In the genomic region with DNA sequence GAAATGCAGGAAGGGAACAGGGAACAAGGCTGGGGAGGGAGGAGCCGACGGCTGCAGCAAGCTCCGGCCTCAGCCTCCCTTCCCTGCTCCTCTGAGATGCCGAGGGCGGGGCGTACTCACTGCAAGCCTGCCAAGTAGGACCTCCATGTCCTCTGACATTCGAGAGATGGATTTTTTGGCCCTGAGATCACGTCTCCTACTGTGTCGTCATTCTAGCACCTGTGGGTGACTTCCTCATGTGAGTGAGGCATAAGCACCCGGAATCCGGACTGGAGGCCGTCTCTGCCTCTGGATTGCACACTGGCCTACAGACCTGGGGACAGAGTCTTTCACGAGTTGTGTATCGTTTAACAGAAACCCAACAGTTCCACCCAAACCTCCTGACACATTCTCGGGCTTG, we compare ENCODE assay signal across 20 cellular contexts. TPM values are rescaled to one million over a fixed set of nuclear protein-coding genes. Genes with fewer than 3 reads are reported as not detected.
DNase-seq lines count a peak whose midpoint lies in the region; ATAC-seq, FAIRE-seq and TF ChIP-seq lines count a peak whose summit lies in the region.
"Had no signal": no experiment of that assay in that cellular context is flagged by ENCODE, and none has a peak within 500 bp of the region (broad histone marks: within the 10 kb centered on the region; RNA-seq: fewer than 3 reads in every experiment).

No MANE protein-coding gene starts in this region.

- no peak overlapping the region for H2AK5ac ChIP-seq in neuronal stem cell (ENCODE audit: low read depth, low read length)

- H3K4me1 ChIP-seq in HepG2 (ENCODE audit: insufficient read depth, low read length) (peaks cover 3% of the 10 kb centered on the region), right lobe of liver (peaks cover 0 to 5% (median 0%) of the 10 kb centered on the region in 4 donors), gastroesophageal sphincter (peaks cover 0 to 33% (median 11%) of the 10 kb centered on the region in 3 donors), neuronal stem cell (ENCODE audit: control insufficient read depth in 2 of 2, insufficient read depth in 1 of 2, low read depth in 1 of 2, low read length in 2 of 2) (peaks cover 7 to 12% of the 10 kb centered on the region in 2 donors)
- H3K4me1 ChIP-seq: Caco-2 had no signal

- H3K9ac ChIP-seq in HepG2 (ENCODE audit: insufficient read depth, low read depth, low read length) (no peak overlapping the region), neuronal stem cell (ENCODE audit: low read depth, low read length, poor library complexity) (no peak overlapping the region)

- no peak for TF ChIP-seq RAD21 in HepG2 (CRISPR knock-in tag; IDR thresholded peaks at IDR 0.05)

- no peak overlapping the region for H3K18ac ChIP-seq in neuronal stem cell (ENCODE audit: low read length)

- in situ Hi-C loops in HepG2 (cut with HindIII; ENCODE audit: extremely low pct_ligation_motif_present, low pct_unique_long_range_greater_than_20kb), result no loop called here

- no peaks in the 10 kb centered on the region for H4K20me1 ChIP-seq in HepG2 (ENCODE audit: insufficient read depth, low read length)

- TF ChIP-seq CTCF in HepG2 (CRISPR knock-in tag; IDR thresholded peaks at IDR 0.05) (no peak), right lobe of liver (IDR thresholded peaks at IDR 0.05) (no peak), gastroesophageal sphincter (IDR thresholded peaks at IDR 0.05) (no peak), D721Med (IDR thresholded peaks at IDR 0.05; ENCODE audit: insufficient read depth, missing control alignments) (no peak)

- no peaks in the 10 kb centered on the region for H3K9me3 ChIP-seq in HepG2 (ENCODE audit: low read length)
- no peaks in the 10 kb centered on the region for H3K9me3 ChIP-seq in right lobe of liver
- no peaks in the 10 kb centered on the region for H3K9me3 ChIP-seq in gastroesophageal sphincter
- H3K9me3 ChIP-seq in neuronal stem cell (replicated peaks in 1 of 2; ENCODE audit: control insufficient read depth in 2 of 2, insufficient read depth in 1 of 2, low read depth in 1 of 2, low read length in 2 of 2), result no peaks in the 10 kb centered on the region
- H3K9me3 ChIP-seq: Caco-2, HAP-1 had no signal

- no peak overlapping the region for H2AFZ ChIP-seq in HepG2 (ENCODE audit: low read length)
- H2AFZ ChIP-seq in neuronal stem cell (ENCODE audit: low read length), result no peak overlapping the region

- CTCF ChIA-PET in HepG2 (lab: Yijun Ruan, JAX; ENCODE audit: low intra/inter-chr PET ratio, low total read pairs), result no interaction called here

- H3K36me3 ChIP-seq in HepG2 (replicated peaks in 1 of 2; ENCODE audit: control insufficient read depth in 1 of 2, insufficient read depth in 2 of 2, low read length in 2 of 2) (peaks cover 4 to 20% of the 10 kb centered on the region in 2 experiments; a peak in 4 of 5 replicates), right lobe of liver (peaks cover 0 to 9% (median 0%) of the 10 kb centered on the region in 4 donors), gastroesophageal sphincter (peaks cover 0 to 39% of the 10 kb centered on the region in 2 donors), neuronal stem cell (replicated peaks in 1 of 2; ENCODE audit: control insufficient read depth in 2 of 2, insufficient read depth in 2 of 2, low read length in 2 of 2) (peaks cover 33 to 76% of the 10 kb centered on the region in 2 donors)

- ATAC-seq in HepG2 (no peak), right lobe of liver (no peak), gastroesophageal sphincter (no peak)
- ATAC-seq: K562 had no signal

- H3K4me3 ChIP-seq in HepG2 (replicated peaks in 1 of 3; ENCODE audit: insufficient read depth in 1 of 3, low read depth in 2 of 3, low read length in 3 of 3) (no peak overlapping the region), right lobe of liver (no peak overlapping the region), gastroesophageal sphincter (no peak overlapping the region), neuronal stem cell (ENCODE audit: low read length in 2 of 2) (no peak overlapping the region)
- H3K4me3 ChIP-seq: HAP-1, K562 had no signal

- no TSS peak for BruUV-seq in HepG2 (replicated peaks; lab: Mats Ljungman, UMichigan)

- no peak overlapping the region for H3K23ac ChIP-seq in neuronal stem cell (ENCODE audit: low read depth, low read length, poor library complexity)

- H4K8ac ChIP-seq in neuronal stem cell (ENCODE audit: low read depth, low read length), result no peak overlapping the region

- no peak overlapping the region for H2BK15ac ChIP-seq in neuronal stem cell (ENCODE audit: low read length)

- no peak for FAIRE-seq in HepG2 (lab: Jason Lieb, UNC)
- no peak for FAIRE-seq in D721Med (lab: Jason Lieb, UNC)
- FAIRE-seq: K562, RCC 7860 had no signal

- peaks cover 4% of the 10 kb centered on the region for H3K79me1 ChIP-seq in neuronal stem cell (ENCODE audit: low read depth, low read length)

- H3K4me2 ChIP-seq in HepG2 (ENCODE audit: low read depth, low read length), result no peak overlapping the region
- H3K4me2 ChIP-seq in neuronal stem cell (ENCODE audit: insufficient read depth, low read length, poor library complexity, severe bottlenecking), result no peak overlapping the region

- H3K27ac ChIP-seq in HepG2 (ENCODE audit: extremely low read length, insufficient read depth, low read length), result no peak overlapping the region
- no peak overlapping the region for H3K27ac ChIP-seq in right lobe of liver
- peak overlapping the region in 3 of 4 donors; percentile 44 to 83 (median 54) for H3K27ac ChIP-seq in gastroesophageal sphincter
- no peak overlapping the region for H3K27ac ChIP-seq in neuronal stem cell (replicated peaks; ENCODE audit: low read length)
- H3K27ac ChIP-seq: 22Rv1 had no signal

- no peak for DNase-seq in HepG2 (ENCODE audit: low spot score)
- no peak for DNase-seq in right lobe of liver
- DNase-seq in neuronal stem cell (ENCODE audit: low spot score), result no peak
- no peak for DNase-seq in NCI-H1105 (lab: John Stamatoyannopoulos, UW)
- DNase-seq in iPS-NIHi11 (ENCODE audit: low spot score), result no peak
- DNase-seq in stimulated activated CD8-positive, alpha-beta memory T cell treated with anti-CD3 and anti-CD28 coated beads, Interleukin-4, amount 100 ng/mL, for 48 hours, result no peak
- no peak for DNase-seq in D721Med (ENCODE audit: insufficient read length, low spot score)
- DNase-seq: AML-193, Caco-2, DMS153, GDM1, NCI-H1092 treated with DMSO at 0.1 percent for 48 hours, NCI-H2081 treated with DMSO at 0.1 percent for 48 hours, NCI-H510A, NCI-H774 had no signal

- WGBS in HepG2 (ENCODE audit: low lambda C conversion rate), result 97% methylated on average over 12 of the region's 15 CpGs
- WGBS in right lobe of liver (ENCODE audit: insufficient coverage, low coverage, low lambda C conversion rate, missing lambda C conversion rate), result 78% methylated on average over 5 of the region's 15 CpGs
- WGBS in gastroesophageal sphincter (ENCODE audit: low coverage in 1 of 2), 2 donors, result 78 to 86% methylated on average over 4 to 8 of the region's 15 CpGs
- no CpG with 5 or more reads among the region's 15 CpGs for WGBS in neuronal stem cell (ENCODE audit: extremely low coverage in 2 of 2, insufficient read length in 2 of 2, insufficient replicate concordance in 1 of 2), 2 donors

- H2BK5ac ChIP-seq in neuronal stem cell (ENCODE audit: low read length), result no peak overlapping the region

- H4K91ac ChIP-seq in neuronal stem cell (ENCODE audit: low read depth, low read length, poor library complexity), result no peak overlapping the region

- H3K4ac ChIP-seq in neuronal stem cell (ENCODE audit: low read length), result peak overlapping the region; percentile 71

- H3K14ac ChIP-seq in neuronal stem cell (ENCODE audit: low read length), result no peak overlapping the region

- H3K27me3 ChIP-seq in HepG2 (ENCODE audit: control insufficient read depth in 1 of 2, insufficient read depth in 2 of 2, low read length in 2 of 2), result no peaks in the 10 kb centered on the region
- no peaks in the 10 kb centered on the region for H3K27me3 ChIP-seq in right lobe of liver
- H3K27me3 ChIP-seq in gastroesophageal sphincter, result no peaks in the 10 kb centered on the region
- no peaks in the 10 kb centered on the region for H3K27me3 ChIP-seq in neuronal stem cell (ENCODE audit: control insufficient read depth in 3 of 3, insufficient read depth in 3 of 3, low read depth in 1 of 3, low read length in 3 of 3)

- intact Hi-C loops in HepG2 (cut with micrococcal nuclease; ENCODE audit: unreplicated experiment), result loop anchor here (5.0 kb wide), 1 partner anchor 201 kb away; the partner anchor contains the start of gene TIMM22
- intact Hi-C loops in right lobe of liver (cut with DNase I), result loop anchor here (5.0 to 10.0 kb wide), 2 partner anchors 196 to 258 kb away; no protein-coding TSS in a partner anchor

- no peaks in the 10 kb centered on the region for H3K79me2 ChIP-seq in HepG2 (ENCODE audit: insufficient read depth, low read length)

- no peak overlapping the region for H2BK120ac ChIP-seq in neuronal stem cell (ENCODE audit: low read depth, low read length)

- POLR2A ChIA-PET in HepG2 (lab: Yijun Ruan, JAX), result no interaction called here

- H2BK12ac ChIP-seq in neuronal stem cell (ENCODE audit: low read length), result peak overlapping the region; percentile 31

- no peak for TF ChIP-seq EP300 in HepG2 (IDR thresholded peaks at IDR 0.05; ENCODE audit: low read depth in 2 of 2, low read length in 2 of 2)
- no peak for TF ChIP-seq EP300 in HepG2 (CRISPR knock-in tag; IDR thresholded peaks at IDR 0.05; ENCODE audit: borderline replicate concordance)
- TF ChIP-seq EP300 in gastroesophageal sphincter (IDR thresholded peaks at IDR 0.05), result no peak

- TF ChIP-seq POLR2A in HepG2 (IDR thresholded peaks at IDR 0.05; ENCODE audit: insufficient read depth in 1 of 2, low read depth in 2 of 2, low read length in 2 of 2) (no peak), right lobe of liver (IDR thresholded peaks at IDR 0.05) (no peak), gastroesophageal sphincter (IDR thresholded peaks at IDR 0.05) (no peak)

RNA-seq across cellular contexts. Expression of gene MRM3, which starts 14.5 kb away (rescaled TPM):
- 25.5 and 30.3 TPM in 2 replicates for total RNA-seq in HepG2 (2016; rRNA removed; fragmentation: Illumina TruSeq; extraction: Trizol)
- total RNA-seq in HepG2 (2016; cell fraction: cytosol; rRNA removed; fragmentation: Illumina TruSeq; extraction: Trizol; ENCODE audit: low read depth), result 4.8 and 5.8 TPM in 2 replicates
- total RNA-seq in HepG2 (2016; cell fraction: insoluble cytoplasmic fraction; rRNA removed; fragmentation: Illumina TruSeq; extraction: Trizol), result 26.8 and 31.7 TPM in 2 replicates
- total RNA-seq in HepG2 (2016; cell fraction: membrane; rRNA removed; fragmentation: Illumina TruSeq; extraction: Trizol), result 8.4 and 8.7 TPM in 2 replicates
- total RNA-seq in HepG2 (2016; cell fraction: nucleus; rRNA removed; fragmentation: Illumina TruSeq; extraction: Trizol), result 17.8 and 20.7 TPM in 2 replicates
- polyA plus RNA-seq in HepG2 (2011; rRNA removed), result 12.3 and 12.4 TPM in 2 replicates
- polyA plus RNA-seq in HepG2 (2011; cell fraction: cytosol; rRNA removed), result 16.1 and 17.4 TPM in 2 replicates
- 9.4 and 10.2 TPM in 2 replicates for polyA plus RNA-seq in HepG2 (2011; cell fraction: nucleus; rRNA removed)
- 12.8 and 14.9 TPM in 2 replicates for polyA plus RNA-seq in HepG2 (2012)
- 3.0 and 3.1 TPM in 2 replicates for polyA plus RNA-seq in HepG2 (2016; cell fraction: cytosol; fragmentation: Illumina TruSeq; extraction: Trizol; ENCODE audit: low read depth)
- polyA plus RNA-seq in HepG2 (2016; cell fraction: insoluble cytoplasmic fraction; fragmentation: Illumina TruSeq; extraction: Trizol; ENCODE audit: low read depth), result 25.8 and 28.8 TPM in 2 replicates
- 4.6 and 4.9 TPM in 2 replicates for polyA plus RNA-seq in HepG2 (2016; cell fraction: membrane; fragmentation: Illumina TruSeq; extraction: Trizol; ENCODE audit: low read depth)
- polyA plus RNA-seq in HepG2 (2016; cell fraction: nucleus; fragmentation: Illumina TruSeq; extraction: Trizol; ENCODE audit: insufficient read depth, low read depth), result 13.4 and 15.4 TPM in 2 replicates
- 12.6 and 16.7 TPM in 2 replicates for polyA minus RNA-seq in HepG2 (2011; rRNA and poly(A)+ RNA removed; ENCODE audit: low replicate concordance)
- 6.9 and 10.1 TPM in 2 replicates for polyA minus RNA-seq in HepG2 (2011; cell fraction: cytosol; rRNA and poly(A)+ RNA removed)
- 28.8 and 34.7 TPM in 2 replicates for polyA minus RNA-seq in HepG2 (2011; cell fraction: nucleus; rRNA and poly(A)+ RNA removed)
- total RNA-seq in right lobe of liver, result 10 to 100 TPM in 5 of 6 experiments, 1 to 10 TPM in 1; 10.0 to 18.1 (median 13.4) TPM
- total RNA-seq in gastroesophageal sphincter, result 10 to 100 TPM; 20.5 to 33.9 (median 27.8) TPM
- 11.1 TPM for polyA plus RNA-seq in neuronal stem cell (2013, experiment 1 of 2)
- polyA plus RNA-seq in neuronal stem cell (2013, experiment 2 of 2), result 11.0 TPM

RNA-seq across cellular contexts. Expression of gene GLOD4, which starts 14.5 kb away (rescaled TPM):
- total RNA-seq in HepG2 (2016; rRNA removed; fragmentation: Illumina TruSeq; extraction: Trizol) (87.8 and 112 TPM in 2 replicates), right lobe of liver (10 to 100 TPM; 34.6 to 66.4 (median 39.9) TPM), gastroesophageal sphincter (100 to 1,000 TPM in 2 of 4 donors, 10 to 100 TPM in 2; 52.5 to 119 (median 99.3) TPM)
- 9.8 and 11.3 TPM in 2 replicates for total RNA-seq in HepG2 (2016; cell fraction: cytosol; rRNA removed; fragmentation: Illumina TruSeq; extraction: Trizol; ENCODE audit: low read depth)
- 79.1 and 124 TPM in 2 replicates for total RNA-seq in HepG2 (2016; cell fraction: insoluble cytoplasmic fraction; rRNA removed; fragmentation: Illumina TruSeq; extraction: Trizol)
- total RNA-seq in HepG2 (2016; cell fraction: membrane; rRNA removed; fragmentation: Illumina TruSeq; extraction: Trizol), result 22.5 and 25.3 TPM in 2 replicates
- 44.3 and 54.7 TPM in 2 replicates for total RNA-seq in HepG2 (2016; cell fraction: nucleus; rRNA removed; fragmentation: Illumina TruSeq; extraction: Trizol)
- 42.0 and 53.7 TPM in 2 replicates for polyA plus RNA-seq in HepG2 (2011; rRNA removed)
- polyA plus RNA-seq in HepG2 (2011; cell fraction: cytosol; rRNA removed), result 29.7 and 47.5 TPM in 2 replicates
- 30.6 and 44.9 TPM in 2 replicates for polyA plus RNA-seq in HepG2 (2011; cell fraction: nucleus; rRNA removed)
- polyA plus RNA-seq in HepG2 (2012), result 56.4 and 101 TPM in 2 replicates
- polyA plus RNA-seq in HepG2 (2016; cell fraction: cytosol; fragmentation: Illumina TruSeq; extraction: Trizol; ENCODE audit: low read depth), result 6.7 and 7.7 TPM in 2 replicates
- 153 and 154 TPM in 2 replicates for polyA plus RNA-seq in HepG2 (2016; cell fraction: insoluble cytoplasmic fraction; fragmentation: Illumina TruSeq; extraction: Trizol; ENCODE audit: low read depth)
- 13.2 and 14.9 TPM in 2 replicates for polyA plus RNA-seq in HepG2 (2016; cell fraction: membrane; fragmentation: Illumina TruSeq; extraction: Trizol; ENCODE audit: low read depth)
- polyA plus RNA-seq in HepG2 (2016; cell fraction: nucleus; fragmentation: Illumina TruSeq; extraction: Trizol; ENCODE audit: insufficient read depth, low read depth), result 86.8 and 90.1 TPM in 2 replicates
- polyA minus RNA-seq in HepG2 (2011; rRNA and poly(A)+ RNA removed; ENCODE audit: low replicate concordance), result 13.1 and 20.3 TPM in 2 replicates
- 14.1 and 21.6 TPM in 2 replicates for polyA minus RNA-seq in HepG2 (2011; cell fraction: cytosol; rRNA and poly(A)+ RNA removed)
- 37.0 and 38.0 TPM in 2 replicates for polyA minus RNA-seq in HepG2 (2011; cell fraction: nucleus; rRNA and poly(A)+ RNA removed)
- 79.0 TPM for polyA plus RNA-seq in neuronal stem cell (2013, experiment 1 of 2)
- polyA plus RNA-seq in neuronal stem cell (2013, experiment 2 of 2), result 78.5 TPM

RNA-seq across cellular contexts. Expression of gene GEMIN4, which starts 44.5 kb away (rescaled TPM):
- total RNA-seq in HepG2 (2016; rRNA removed; fragmentation: Illumina TruSeq; extraction: Trizol) (22.7 and 28.2 TPM in 2 replicates), right lobe of liver (10 to 100 TPM in 1 of 6 experiments, 1 to 10 TPM in 5; 7.1 to 10.1 (median 8.0) TPM), gastroesophageal sphincter (10 to 100 TPM; 13.9 to 21.6 (median 17.9) TPM)
- 1.6 and 2.8 TPM in 2 replicates for total RNA-seq in HepG2 (2016; cell fraction: cytosol; rRNA removed; fragmentation: Illumina TruSeq; extraction: Trizol; ENCODE audit: low read depth)
- total RNA-seq in HepG2 (2016; cell fraction: insoluble cytoplasmic fraction; rRNA removed; fragmentation: Illumina TruSeq; extraction: Trizol), result 23.2 and 25.6 TPM in 2 replicates
- total RNA-seq in HepG2 (2016; cell fraction: membrane; rRNA removed; fragmentation: Illumina TruSeq; extraction: Trizol), result 7.3 and 7.8 TPM in 2 replicates
- total RNA-seq in HepG2 (2016; cell fraction: nucleus; rRNA removed; fragmentation: Illumina TruSeq; extraction: Trizol), result 14.5 and 15.4 TPM in 2 replicates
- 10.8 and 13.6 TPM in 2 replicates for polyA plus RNA-seq in HepG2 (2011; rRNA removed)
- polyA plus RNA-seq in HepG2 (2011; cell fraction: cytosol; rRNA removed), result 5.1 and 7.0 TPM in 2 replicates
- polyA plus RNA-seq in HepG2 (2011; cell fraction: nucleus; rRNA removed), result 15.7 and 16.5 TPM in 2 replicates
- polyA plus RNA-seq in HepG2 (2012), result 10.4 and 10.6 TPM in 2 replicates
- 0.83 and 1.1 TPM in 2 replicates for polyA plus RNA-seq in HepG2 (2016; cell fraction: cytosol; fragmentation: Illumina TruSeq; extraction: Trizol; ENCODE audit: low read depth)
- polyA plus RNA-seq in HepG2 (2016; cell fraction: insoluble cytoplasmic fraction; fragmentation: Illumina TruSeq; extraction: Trizol; ENCODE audit: low read depth), result 18.5 and 22.6 TPM in 2 replicates
- polyA plus RNA-seq in HepG2 (2016; cell fraction: membrane; fragmentation: Illumina TruSeq; extraction: Trizol; ENCODE audit: low read depth), result 2.1 and 3.2 TPM in 2 replicates
- 17.5 and 17.6 TPM in 2 replicates for polyA plus RNA-seq in HepG2 (2016; cell fraction: nucleus; fragmentation: Illumina TruSeq; extraction: Trizol; ENCODE audit: insufficient read depth, low read depth)
- 30.3 and 134 TPM in 2 replicates for polyA minus RNA-seq in HepG2 (2011; rRNA and poly(A)+ RNA removed; ENCODE audit: low replicate concordance)
- polyA minus RNA-seq in HepG2 (2011; cell fraction: cytosol; rRNA and poly(A)+ RNA removed), result 6.5 and 6.9 TPM in 2 replicates
- 9.9 and 11.6 TPM in 2 replicates for polyA minus RNA-seq in HepG2 (2011; cell fraction: nucleus; rRNA and poly(A)+ RNA removed)
- polyA plus RNA-seq in neuronal stem cell (2013, experiment 1 of 2), result 23.9 TPM
- polyA plus RNA-seq in neuronal stem cell (2013, experiment 2 of 2), result 22.5 TPM

Comparison
In these comparisons a context has a peak if more than half of its experiments do, and no peak if none do; other contexts are left out.
1. H3K27ac ChIP-seq: peak in gastroesophageal sphincter (3 of 4); none in HepG2 (single experiment), right lobe of liver (0 of 3) and neuronal stem cell (single experiment).